Comparison of ENCODE assay signal across 8 cellular contexts in the genomic region with DNA sequence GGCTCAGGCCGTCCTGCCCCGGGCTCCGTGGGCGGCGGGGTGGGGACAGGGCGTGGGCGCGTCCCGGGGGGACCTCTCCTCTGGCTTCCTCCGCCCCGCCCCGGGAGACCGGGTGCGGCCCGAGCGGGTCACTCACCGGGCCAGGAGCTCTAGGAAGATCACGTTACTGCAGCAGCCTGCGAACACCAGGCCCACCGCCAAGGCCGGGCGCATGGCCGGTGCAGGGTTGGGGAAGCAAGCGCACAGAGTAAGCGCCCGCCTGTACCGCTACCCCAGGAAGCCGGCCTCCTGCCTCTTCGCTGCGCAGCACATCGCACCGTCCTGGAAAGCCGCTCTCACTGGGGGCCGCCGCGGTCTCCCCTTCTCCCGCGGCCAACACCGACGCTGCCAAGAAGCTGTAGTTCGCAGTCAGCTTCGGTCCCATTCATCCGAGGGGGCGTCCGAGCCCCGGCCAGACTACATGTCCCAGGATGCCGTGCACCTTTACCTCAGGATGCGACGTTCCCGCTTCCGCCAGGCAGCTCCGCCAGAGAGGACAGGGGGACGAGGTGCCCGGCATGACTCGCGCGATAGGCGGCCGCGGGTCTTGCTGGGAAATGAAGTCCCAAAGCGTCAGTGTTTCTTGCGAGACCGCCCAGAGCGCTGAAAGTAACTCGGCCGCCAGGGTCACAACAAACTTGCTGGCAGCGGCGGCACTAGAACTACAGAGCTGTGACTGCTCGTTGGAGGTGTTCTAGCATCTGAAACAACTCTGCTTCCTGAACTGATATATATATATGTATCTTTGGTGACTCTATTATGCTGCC. TPM values are rescaled to one million over a fixed set of nuclear protein-coding genes. Genes with fewer than 3 reads are reported as not detected.
DNase-seq lines count a peak whose midpoint lies in the region; ATAC-seq and TF ChIP-seq lines count a peak whose summit lies in the region.

A gene with protein sequence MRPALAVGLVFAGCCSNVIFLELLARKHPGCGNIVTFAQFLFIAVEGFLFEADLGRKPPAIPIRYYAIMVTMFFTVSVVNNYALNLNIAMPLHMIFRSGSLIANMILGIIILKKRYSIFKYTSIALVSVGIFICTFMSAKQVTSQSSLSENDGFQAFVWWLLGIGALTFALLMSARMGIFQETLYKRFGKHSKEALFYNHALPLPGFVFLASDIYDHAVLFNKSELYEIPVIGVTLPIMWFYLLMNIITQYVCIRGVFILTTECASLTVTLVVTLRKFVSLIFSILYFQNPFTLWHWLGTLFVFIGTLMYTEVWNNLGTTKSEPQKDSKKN (minus strand): TSS at position 392 of the 806 bp plus-strand sequence. CDS start 179 bp downstream, at position 213.

- peak within 1 kb of the TSS; percentile 86 for H3K4me3 ChIP-seq in BE2C (ENCODE audit: low read depth, low read length)
- peak within 1 kb of the TSS; percentile 81 for H3K4me3 ChIP-seq in choroid plexus epithelial cell (ENCODE audit: low read depth, low read length)
- peak within 1 kb of the TSS; percentile 56 for H3K4me3 ChIP-seq in kidney epithelial cell (ENCODE audit: low read depth, low read length)

- no peaks in the 10 kb centered on the region for H3K4me1 ChIP-seq in BE2C

- DNase-seq in BE2C (peak; percentile 99), NCI-H510A treated with DMSO at 0.1 percent for 48 hours (lab: John Stamatoyannopoulos, UW) (peak; percentile 81), choroid plexus epithelial cell (ENCODE audit: low read depth) (peak; percentile 98), kidney epithelial cell (ENCODE audit: low read depth) (peak; percentile 93)
- peak; percentile 90 to 91 for DNase-seq in activated CD4-positive, alpha-beta T cell treated with anti-CD3 and anti-CD28 coated beads for 24 hours (ENCODE audit: low read depth in 2 of 2)
- DNase-seq in stimulated activated CD4-positive, alpha-beta T cell treated with anti-CD3 and anti-CD28 coated beads, Interleukin-15, amount 100 ng/mL, for 48 hours (ENCODE audit: low read depth in 2 of 2): peak; percentile 94 to 95

- H3K27me3 ChIP-seq in BE2C: no peaks in the 10 kb centered on the region
- H3K27me3 ChIP-seq in kidney epithelial cell (ENCODE audit: control insufficient read depth, insufficient read depth, low read length): no peaks in the 10 kb centered on the region

- TF ChIP-seq POLR2A in GM19193 (IDR thresholded peaks at IDR 0.05; ENCODE audit: extremely low read depth, insufficient read depth, insufficient read length): peak; percentile 49

- H3K36me3 ChIP-seq in BE2C: no peaks in the 10 kb centered on the region
- H3K36me3 ChIP-seq in kidney epithelial cell (ENCODE audit: control insufficient read depth, insufficient read depth, low read length): no peaks in the 10 kb centered on the region

- TF ChIP-seq CTCF in BE2C (IDR thresholded peaks at IDR 0.05; ENCODE audit: low read depth, low read length): peak; percentile 26; the same call in 1 of the 2 replicates
- TF ChIP-seq CTCF in choroid plexus epithelial cell (conservative IDR thresholded peaks at IDR 0.05; ENCODE audit: low read depth, low read length): peak; percentile 33
- peak; percentile 17 for TF ChIP-seq CTCF in kidney epithelial cell (IDR thresholded peaks at IDR 0.05; ENCODE audit: insufficient read depth, low read length, poor library complexity, severe bottlenecking)

- peak; percentile 98 for ATAC-seq in HG03439 (IDR thresholded peaks at IDR 0.05; ENCODE audit: unreplicated experiment)

- H3K9me3 ChIP-seq in BE2C: no peaks in the 10 kb centered on the region

RNA-seq across cellular contexts. Expression of the gene that starts here (rescaled TPM):
- polyA plus RNA-seq in BE2C (2012; ENCODE audit: insufficient read depth, insufficient read length, low read depth): 9.9 TPM
- 10.6 and 14.1 TPM in 2 replicates for total RNA-seq in kidney epithelial cell

Comparison
In these comparisons a context has a peak if more than half of its experiments do, and no peak if none do; other contexts are left out.
1. Peak in every context shown above with its lines: DNase-seq, ATAC-seq and H3K4me3 ChIP-seq.